1 cellular context compared by ENCODE assay signal in the genomic region with DNA sequence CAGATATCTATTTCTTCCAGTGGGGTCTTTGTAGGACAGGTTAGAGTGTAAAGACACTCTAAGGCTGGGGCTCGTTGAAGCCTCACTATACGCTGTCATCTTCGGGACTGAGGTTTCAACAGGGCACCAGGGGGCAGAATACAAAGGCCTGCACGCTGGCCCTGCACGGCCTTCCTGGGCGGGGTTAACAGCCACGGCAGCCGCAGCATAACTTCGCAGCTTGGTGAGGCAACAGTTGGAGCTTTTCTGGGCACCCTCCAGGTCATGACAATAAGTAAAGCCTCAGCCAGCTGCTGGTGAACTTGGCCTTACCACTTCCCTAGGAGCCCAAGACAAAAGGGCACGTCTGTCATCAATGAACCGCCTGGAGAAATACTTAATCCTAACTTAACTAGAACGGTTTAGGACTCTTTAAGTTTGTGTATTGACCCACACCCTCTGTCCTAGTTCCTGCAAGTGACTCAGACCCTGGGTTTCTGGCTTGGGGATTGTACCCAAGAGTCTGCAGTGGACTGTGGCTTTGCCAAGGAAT.
A peak's percentile ranks its signal among the peaks of the same experiment; 100 is the strongest.
TF ChIP-seq lines count a peak whose summit lies in the region.

No MANE protein-coding gene starts in this region.

TF ChIP-seq in K562, 482 proteins besides CTCF, POLR2A, EP300 and RAD21 (continued from another document and continues in another):
- TF ChIP-seq, protein P1, sequence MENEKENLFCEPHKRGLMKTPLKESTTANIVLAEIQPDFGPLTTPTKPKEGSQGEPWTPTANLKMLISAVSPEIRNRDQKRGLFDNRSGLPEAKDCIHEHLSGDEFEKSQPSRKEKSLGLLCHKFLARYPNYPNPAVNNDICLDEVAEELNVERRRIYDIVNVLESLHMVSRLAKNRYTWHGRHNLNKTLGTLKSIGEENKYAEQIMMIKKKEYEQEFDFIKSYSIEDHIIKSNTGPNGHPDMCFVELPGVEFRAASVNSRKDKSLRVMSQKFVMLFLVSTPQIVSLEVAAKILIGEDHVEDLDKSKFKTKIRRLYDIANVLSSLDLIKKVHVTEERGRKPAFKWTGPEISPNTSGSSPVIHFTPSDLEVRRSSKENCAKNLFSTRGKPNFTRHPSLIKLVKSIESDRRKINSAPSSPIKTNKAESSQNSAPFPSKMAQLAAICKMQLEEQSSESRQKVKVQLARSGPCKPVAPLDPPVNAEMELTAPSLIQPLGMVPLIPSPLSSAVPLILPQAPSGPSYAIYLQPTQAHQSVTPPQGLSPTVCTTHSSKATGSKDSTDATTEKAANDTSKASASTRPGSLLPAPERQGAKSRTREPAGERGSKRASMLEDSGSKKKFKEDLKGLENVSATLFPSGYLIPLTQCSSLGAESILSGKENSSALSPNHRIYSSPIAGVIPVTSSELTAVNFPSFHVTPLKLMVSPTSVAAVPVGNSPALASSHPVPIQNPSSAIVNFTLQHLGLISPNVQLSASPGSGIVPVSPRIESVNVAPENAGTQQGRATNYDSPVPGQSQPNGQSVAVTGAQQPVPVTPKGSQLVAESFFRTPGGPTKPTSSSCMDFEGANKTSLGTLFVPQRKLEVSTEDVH (IDR thresholded peaks at IDR 0.05; ENCODE audit: low read depth, partially characterized antibody) = no peak
- TF ChIP-seq ZSCAN29 (IDR thresholded peaks at IDR 0.05) (no peak), SIRT6 (IDR thresholded peaks at IDR 0.05; ENCODE audit: low read depth, low read length) (no peak), HDAC1 (IDR thresholded peaks at IDR 0.05) (no peak; a peak in 1 of 4 replicates), ZFP1 (CRISPR knock-in tag; IDR thresholded peaks at IDR 0.05) (no peak), ZFP30 (CRISPR knock-in tag; IDR thresholded peaks at IDR 0.05; ENCODE audit: borderline replicate concordance) (no peak), ZNF77 (CRISPR knock-in tag; IDR thresholded peaks at IDR 0.05) (no peak), PHF20 (IDR thresholded peaks at IDR 0.05; ENCODE audit: partially characterized antibody) (no peak), ZNF217 (CRISPR knock-in tag; IDR thresholded peaks at IDR 0.05) (no peak), WHSC1 (IDR thresholded peaks at IDR 0.05; ENCODE audit: low read length) (no peak), POLR2AphosphoS5 (IDR thresholded peaks at IDR 0.05; ENCODE audit: control insufficient read depth, insufficient read depth, low read depth, low read length) (0 out of 2 replicates have a peak, but pooled peaks have one; percentile 38), TEAD2 (tag; IDR thresholded peaks at IDR 0.05) (no peak), GATAD2B (IDR thresholded peaks at IDR 0.05; ENCODE audit: borderline replicate concordance) (peak; percentile 32; the same call in 1 of the 2 replicates), TCFL5 (CRISPR knock-in tag; conservative IDR thresholded peaks at IDR 0.05) (0 out of 2 replicates have a peak, but pooled peaks have one; percentile 8), MAFG (tag; conservative IDR thresholded peaks at IDR 0.05) (no peak), E2F3 (CRISPR knock-in tag; IDR thresholded peaks at IDR 0.05) (0 out of 2 replicates have a peak, but pooled peaks have one; percentile 23), ZNF830 (CRISPR knock-in tag; IDR thresholded peaks at IDR 0.05) (no peak), MTA2 (IDR thresholded peaks at IDR 0.05; ENCODE audit: low read depth) (no peak), ZNF174 (CRISPR knock-in tag; IDR thresholded peaks at IDR 0.05) (no peak), ZNF445 (CRISPR knock-in tag; IDR thresholded peaks at IDR 0.05; ENCODE audit: low read depth) (no peak), POLR2B (IDR thresholded peaks at IDR 0.05; ENCODE audit: low read depth, partially characterized antibody) (no peak), NR2C1 (IDR thresholded peaks at IDR 0.05) (no peak), NR2C1 (tag; IDR thresholded peaks at IDR 0.05) (0 out of 2 replicates have a peak, but pooled peaks have one; percentile 20), KDM1A (IDR thresholded peaks at IDR 0.05) (no peak), NCOA6 (IDR thresholded peaks at IDR 0.05) (no peak), MCM5 (IDR thresholded peaks at IDR 0.05; ENCODE audit: low read depth) (no peak)
- TF ChIP-seq, protein P2, sequence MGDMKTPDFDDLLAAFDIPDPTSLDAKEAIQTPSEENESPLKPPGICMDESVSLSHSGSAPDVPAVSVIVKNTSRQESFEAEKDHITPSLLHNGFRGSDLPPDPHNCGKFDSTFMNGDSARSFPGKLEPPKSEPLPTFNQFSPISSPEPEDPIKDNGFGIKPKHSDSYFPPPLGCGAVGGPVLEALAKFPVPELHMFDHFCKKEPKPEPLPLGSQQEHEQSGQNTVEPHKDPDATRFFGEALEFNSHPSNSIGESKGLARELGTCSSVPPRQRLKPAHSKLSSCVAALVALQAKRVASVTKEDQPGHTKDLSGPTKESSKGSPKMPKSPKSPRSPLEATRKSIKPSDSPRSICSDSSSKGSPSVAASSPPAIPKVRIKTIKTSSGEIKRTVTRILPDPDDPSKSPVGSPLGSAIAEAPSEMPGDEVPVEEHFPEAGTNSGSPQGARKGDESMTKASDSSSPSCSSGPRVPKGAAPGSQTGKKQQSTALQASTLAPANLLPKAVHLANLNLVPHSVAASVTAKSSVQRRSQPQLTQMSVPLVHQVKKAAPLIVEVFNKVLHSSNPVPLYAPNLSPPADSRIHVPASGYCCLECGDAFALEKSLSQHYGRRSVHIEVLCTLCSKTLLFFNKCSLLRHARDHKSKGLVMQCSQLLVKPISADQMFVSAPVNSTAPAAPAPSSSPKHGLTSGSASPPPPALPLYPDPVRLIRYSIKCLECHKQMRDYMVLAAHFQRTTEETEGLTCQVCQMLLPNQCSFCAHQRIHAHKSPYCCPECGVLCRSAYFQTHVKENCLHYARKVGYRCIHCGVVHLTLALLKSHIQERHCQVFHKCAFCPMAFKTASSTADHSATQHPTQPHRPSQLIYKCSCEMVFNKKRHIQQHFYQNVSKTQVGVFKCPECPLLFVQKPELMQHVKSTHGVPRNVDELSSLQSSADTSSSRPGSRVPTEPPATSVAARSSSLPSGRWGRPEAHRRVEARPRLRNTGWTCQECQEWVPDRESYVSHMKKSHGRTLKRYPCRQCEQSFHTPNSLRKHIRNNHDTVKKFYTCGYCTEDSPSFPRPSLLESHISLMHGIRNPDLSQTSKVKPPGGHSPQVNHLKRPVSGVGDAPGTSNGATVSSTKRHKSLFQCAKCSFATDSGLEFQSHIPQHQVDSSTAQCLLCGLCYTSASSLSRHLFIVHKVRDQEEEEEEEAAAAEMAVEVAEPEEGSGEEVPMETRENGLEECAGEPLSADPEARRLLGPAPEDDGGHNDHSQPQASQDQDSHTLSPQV (IDR thresholded peaks at IDR 0.05) = peak; percentile 96
- TF ChIP-seq, protein P3, sequence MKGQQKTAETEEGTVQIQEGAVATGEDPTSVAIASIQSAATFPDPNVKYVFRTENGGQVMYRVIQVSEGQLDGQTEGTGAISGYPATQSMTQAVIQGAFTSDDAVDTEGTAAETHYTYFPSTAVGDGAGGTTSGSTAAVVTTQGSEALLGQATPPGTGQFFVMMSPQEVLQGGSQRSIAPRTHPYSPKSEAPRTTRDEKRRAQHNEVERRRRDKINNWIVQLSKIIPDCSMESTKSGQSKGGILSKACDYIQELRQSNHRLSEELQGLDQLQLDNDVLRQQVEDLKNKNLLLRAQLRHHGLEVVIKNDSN (CRISPR knock-in tag; IDR thresholded peaks at IDR 0.05) = no peak
- TF ChIP-seq, protein P4, sequence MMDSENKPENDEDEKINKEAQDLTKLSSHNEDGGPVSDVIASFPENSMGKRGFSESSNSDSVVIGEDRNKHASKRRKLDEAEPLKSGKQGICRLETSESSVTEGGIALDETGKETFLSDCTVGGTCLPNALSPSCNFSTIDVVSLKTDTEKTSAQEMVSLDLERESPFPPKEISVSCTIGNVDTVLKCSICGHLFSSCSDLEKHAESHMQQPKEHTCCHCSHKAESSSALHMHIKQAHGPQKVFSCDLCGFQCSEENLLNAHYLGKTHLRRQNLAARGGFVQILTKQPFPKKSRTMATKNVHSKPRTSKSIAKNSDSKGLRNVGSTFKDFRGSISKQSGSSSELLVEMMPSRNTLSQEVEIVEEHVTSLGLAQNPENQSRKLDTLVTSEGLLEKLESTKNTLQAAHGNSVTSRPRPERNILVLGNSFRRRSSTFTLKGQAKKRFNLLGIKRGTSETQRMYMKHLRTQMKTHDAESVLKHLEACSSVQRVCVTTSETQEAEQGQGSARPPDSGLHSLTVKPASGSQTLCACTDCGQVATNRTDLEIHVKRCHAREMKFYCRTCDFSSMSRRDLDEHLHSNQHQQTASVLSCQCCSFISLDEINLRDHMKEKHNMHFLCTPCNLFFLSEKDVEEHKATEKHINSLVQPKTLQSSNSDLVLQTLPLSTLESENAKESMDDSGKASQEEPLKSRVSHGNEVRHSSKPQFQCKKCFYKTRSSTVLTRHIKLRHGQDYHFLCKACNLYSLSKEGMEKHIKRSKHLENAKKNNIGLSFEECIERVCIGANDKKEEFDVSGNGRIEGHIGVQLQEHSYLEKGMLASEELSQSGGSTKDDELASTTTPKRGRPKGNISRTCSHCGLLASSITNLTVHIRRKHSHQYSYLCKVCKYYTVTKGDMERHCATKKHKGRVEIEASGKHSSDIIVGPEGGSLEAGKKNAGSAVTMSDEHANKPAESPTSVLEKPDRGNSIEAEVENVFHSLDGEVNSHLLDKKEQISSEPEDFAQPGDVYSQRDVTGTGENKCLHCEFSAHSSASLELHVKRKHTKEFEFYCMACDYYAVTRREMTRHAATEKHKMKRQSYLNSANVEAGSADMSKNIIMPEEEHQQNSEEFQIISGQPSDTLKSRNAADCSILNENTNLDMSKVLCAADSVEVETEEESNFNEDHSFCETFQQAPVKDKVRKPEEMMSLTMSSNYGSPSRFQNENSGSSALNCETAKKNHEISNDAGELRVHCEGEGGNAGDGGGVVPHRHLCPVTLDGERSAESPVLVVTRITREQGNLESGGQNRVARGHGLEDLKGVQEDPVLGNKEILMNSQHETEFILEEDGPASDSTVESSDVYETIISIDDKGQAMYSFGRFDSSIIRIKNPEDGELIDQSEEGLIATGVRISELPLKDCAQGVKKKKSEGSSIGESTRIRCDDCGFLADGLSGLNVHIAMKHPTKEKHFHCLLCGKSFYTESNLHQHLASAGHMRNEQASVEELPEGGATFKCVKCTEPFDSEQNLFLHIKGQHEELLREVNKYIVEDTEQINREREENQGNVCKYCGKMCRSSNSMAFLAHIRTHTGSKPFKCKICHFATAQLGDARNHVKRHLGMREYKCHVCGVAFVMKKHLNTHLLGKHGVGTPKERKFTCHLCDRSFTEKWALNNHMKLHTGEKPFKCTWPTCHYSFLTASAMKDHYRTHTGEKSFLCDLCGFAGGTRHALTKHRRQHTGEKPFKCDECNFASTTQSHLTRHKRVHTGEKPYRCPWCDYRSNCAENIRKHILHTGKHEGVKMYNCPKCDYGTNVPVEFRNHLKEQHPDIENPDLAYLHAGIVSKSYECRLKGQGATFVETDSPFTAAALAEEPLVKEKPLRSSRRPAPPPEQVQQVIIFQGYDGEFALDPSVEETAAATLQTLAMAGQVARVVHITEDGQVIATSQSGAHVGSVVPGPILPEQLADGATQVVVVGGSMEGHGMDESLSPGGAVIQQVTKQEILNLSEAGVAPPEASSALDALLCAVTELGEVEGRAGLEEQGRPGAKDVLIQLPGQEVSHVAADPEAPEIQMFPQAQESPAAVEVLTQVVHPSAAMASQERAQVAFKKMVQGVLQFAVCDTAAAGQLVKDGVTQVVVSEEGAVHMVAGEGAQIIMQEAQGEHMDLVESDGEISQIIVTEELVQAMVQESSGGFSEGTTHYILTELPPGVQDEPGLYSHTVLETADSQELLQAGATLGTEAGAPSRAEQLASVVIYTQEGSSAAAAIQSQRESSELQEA (IDR thresholded peaks at IDR 0.05; ENCODE audit: low read depth) = no peak
- TF ChIP-seq, protein P5, sequence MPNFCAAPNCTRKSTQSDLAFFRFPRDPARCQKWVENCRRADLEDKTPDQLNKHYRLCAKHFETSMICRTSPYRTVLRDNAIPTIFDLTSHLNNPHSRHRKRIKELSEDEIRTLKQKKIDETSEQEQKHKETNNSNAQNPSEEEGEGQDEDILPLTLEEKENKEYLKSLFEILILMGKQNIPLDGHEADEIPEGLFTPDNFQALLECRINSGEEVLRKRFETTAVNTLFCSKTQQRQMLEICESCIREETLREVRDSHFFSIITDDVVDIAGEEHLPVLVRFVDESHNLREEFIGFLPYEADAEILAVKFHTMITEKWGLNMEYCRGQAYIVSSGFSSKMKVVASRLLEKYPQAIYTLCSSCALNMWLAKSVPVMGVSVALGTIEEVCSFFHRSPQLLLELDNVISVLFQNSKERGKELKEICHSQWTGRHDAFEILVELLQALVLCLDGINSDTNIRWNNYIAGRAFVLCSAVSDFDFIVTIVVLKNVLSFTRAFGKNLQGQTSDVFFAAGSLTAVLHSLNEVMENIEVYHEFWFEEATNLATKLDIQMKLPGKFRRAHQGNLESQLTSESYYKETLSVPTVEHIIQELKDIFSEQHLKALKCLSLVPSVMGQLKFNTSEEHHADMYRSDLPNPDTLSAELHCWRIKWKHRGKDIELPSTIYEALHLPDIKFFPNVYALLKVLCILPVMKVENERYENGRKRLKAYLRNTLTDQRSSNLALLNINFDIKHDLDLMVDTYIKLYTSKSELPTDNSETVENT (CRISPR knock-in tag; IDR thresholded peaks at IDR 0.05) = no peak
- TF ChIP-seq, protein P6, sequence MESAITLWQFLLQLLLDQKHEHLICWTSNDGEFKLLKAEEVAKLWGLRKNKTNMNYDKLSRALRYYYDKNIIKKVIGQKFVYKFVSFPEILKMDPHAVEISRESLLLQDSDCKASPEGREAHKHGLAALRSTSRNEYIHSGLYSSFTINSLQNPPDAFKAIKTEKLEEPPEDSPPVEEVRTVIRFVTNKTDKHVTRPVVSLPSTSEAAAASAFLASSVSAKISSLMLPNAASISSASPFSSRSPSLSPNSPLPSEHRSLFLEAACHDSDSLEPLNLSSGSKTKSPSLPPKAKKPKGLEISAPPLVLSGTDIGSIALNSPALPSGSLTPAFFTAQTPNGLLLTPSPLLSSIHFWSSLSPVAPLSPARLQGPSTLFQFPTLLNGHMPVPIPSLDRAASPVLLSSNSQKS (CRISPR knock-in tag; IDR thresholded peaks at IDR 0.05) = no peak
